In the genomic region with DNA sequence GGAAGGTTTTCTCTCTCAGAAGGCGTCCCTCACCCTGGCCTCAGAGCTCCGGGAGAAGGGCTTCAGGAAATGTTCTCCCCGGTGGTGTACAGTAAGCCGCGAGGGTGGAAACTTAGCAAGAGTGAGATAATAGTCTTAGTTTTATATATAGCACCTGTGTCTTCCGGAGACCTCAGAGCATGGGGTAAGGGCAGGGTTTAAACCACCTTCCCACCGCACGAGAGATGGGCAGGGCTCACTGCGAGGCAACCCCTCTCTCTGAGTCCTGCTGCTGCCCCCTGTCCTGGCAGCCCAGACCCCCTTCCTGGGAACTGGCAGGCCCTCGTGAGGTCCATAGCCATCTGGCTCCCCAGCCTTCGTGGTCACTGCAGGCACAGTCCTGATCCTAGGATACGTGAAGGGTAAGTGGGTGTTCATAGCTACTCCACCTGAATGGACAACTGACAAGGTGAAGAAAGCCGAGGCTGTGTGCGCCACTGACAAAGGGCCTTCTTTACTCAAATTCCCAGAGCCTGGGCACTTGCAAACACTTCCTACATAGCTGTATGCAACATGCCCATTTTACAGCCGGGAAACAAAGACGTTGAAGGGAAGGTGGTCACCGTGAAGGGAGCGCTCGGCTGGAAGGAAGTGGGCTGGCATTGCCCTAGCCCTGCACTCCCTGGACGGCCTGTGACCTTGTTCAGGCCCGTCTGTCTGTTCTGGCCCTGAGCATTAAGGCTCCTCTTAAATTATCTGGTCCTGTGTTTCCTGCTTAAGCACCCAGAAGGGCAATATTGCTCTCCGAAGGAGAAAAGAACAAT, we compare ENCODE assay signal across 1 cellular context.
TF ChIP-seq lines count a peak whose summit lies in the region.

No MANE protein-coding gene starts in this region.

TF ChIP-seq in HepG2, 621 proteins besides CTCF, POLR2A, EP300 and RAD21 (continued from another document):
- TF ChIP-seq ARID4A (CRISPR knock-in tag; IDR thresholded peaks at IDR 0.05; ENCODE audit: borderline replicate concordance): no peak
- TF ChIP-seq CHCHD3 (CRISPR knock-in tag; IDR thresholded peaks at IDR 0.05): no peak
- TF ChIP-seq FOSL2 (CRISPR knock-in tag; IDR thresholded peaks at IDR 0.05): no peak
- TF ChIP-seq, protein P1, sequence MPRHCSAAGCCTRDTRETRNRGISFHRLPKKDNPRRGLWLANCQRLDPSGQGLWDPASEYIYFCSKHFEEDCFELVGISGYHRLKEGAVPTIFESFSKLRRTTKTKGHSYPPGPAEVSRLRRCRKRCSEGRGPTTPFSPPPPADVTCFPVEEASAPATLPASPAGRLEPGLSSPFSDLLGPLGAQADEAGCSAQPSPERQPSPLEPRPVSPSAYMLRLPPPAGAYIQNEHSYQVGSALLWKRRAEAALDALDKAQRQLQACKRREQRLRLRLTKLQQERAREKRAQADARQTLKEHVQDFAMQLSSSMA (CRISPR knock-in tag; IDR thresholded peaks at IDR 0.05): no peak
